In genomic region chr12:57550628-57551549, GRCh38 we compare ENCODE assay signal across 2 cellular contexts.
TF ChIP-seq lines count a peak whose summit lies in the region.

No MANE protein-coding gene starts in this region.

TF ChIP-seq in GM23338, 12 proteins besides CTCF, POLR2A, EP300 and RAD21:
- TF ChIP-seq EZH2phosphoT487 (IDR thresholded peaks at IDR 0.05; ENCODE audit: unreplicated experiment) = no peak
- no peak for TF ChIP-seq NANOG (IDR thresholded peaks at IDR 0.05; ENCODE audit: borderline replicate concordance)
- TF ChIP-seq, protein P1, sequence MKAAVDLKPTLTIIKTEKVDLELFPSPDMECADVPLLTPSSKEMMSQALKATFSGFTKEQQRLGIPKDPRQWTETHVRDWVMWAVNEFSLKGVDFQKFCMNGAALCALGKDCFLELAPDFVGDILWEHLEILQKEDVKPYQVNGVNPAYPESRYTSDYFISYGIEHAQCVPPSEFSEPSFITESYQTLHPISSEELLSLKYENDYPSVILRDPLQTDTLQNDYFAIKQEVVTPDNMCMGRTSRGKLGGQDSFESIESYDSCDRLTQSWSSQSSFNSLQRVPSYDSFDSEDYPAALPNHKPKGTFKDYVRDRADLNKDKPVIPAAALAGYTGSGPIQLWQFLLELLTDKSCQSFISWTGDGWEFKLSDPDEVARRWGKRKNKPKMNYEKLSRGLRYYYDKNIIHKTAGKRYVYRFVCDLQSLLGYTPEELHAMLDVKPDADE (IDR thresholded peaks at IDR 0.05) = no peak
- no peak for TF ChIP-seq POLR2AphosphoS5 (IDR thresholded peaks at IDR 0.05; ENCODE audit: low read depth)
- TF ChIP-seq CREB1 (CRISPR knock-in tag; IDR thresholded peaks at IDR 0.05; ENCODE audit: low read depth) = no peak
- no peak for TF ChIP-seq ZNF331 (CRISPR knock-in tag; IDR thresholded peaks at IDR 0.05; ENCODE audit: low read depth)
- TF ChIP-seq ZNF114 (CRISPR knock-in tag; IDR thresholded peaks at IDR 0.05) = no peak
- TF ChIP-seq, protein P2, sequence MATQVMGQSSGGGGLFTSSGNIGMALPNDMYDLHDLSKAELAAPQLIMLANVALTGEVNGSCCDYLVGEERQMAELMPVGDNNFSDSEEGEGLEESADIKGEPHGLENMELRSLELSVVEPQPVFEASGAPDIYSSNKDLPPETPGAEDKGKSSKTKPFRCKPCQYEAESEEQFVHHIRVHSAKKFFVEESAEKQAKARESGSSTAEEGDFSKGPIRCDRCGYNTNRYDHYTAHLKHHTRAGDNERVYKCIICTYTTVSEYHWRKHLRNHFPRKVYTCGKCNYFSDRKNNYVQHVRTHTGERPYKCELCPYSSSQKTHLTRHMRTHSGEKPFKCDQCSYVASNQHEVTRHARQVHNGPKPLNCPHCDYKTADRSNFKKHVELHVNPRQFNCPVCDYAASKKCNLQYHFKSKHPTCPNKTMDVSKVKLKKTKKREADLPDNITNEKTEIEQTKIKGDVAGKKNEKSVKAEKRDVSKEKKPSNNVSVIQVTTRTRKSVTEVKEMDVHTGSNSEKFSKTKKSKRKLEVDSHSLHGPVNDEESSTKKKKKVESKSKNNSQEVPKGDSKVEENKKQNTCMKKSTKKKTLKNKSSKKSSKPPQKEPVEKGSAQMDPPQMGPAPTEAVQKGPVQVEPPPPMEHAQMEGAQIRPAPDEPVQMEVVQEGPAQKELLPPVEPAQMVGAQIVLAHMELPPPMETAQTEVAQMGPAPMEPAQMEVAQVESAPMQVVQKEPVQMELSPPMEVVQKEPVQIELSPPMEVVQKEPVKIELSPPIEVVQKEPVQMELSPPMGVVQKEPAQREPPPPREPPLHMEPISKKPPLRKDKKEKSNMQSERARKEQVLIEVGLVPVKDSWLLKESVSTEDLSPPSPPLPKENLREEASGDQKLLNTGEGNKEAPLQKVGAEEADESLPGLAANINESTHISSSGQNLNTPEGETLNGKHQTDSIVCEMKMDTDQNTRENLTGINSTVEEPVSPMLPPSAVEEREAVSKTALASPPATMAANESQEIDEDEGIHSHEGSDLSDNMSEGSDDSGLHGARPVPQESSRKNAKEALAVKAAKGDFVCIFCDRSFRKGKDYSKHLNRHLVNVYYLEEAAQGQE (IDR thresholded peaks at IDR 0.05; ENCODE audit: unreplicated experiment) = no peak
- no peak for TF ChIP-seq EZH2 (IDR thresholded peaks at IDR 0.05; ENCODE audit: low read depth, unreplicated experiment)
- no peak for TF ChIP-seq JUNB (IDR thresholded peaks at IDR 0.05; ENCODE audit: unreplicated experiment)
- TF ChIP-seq, protein P3, sequence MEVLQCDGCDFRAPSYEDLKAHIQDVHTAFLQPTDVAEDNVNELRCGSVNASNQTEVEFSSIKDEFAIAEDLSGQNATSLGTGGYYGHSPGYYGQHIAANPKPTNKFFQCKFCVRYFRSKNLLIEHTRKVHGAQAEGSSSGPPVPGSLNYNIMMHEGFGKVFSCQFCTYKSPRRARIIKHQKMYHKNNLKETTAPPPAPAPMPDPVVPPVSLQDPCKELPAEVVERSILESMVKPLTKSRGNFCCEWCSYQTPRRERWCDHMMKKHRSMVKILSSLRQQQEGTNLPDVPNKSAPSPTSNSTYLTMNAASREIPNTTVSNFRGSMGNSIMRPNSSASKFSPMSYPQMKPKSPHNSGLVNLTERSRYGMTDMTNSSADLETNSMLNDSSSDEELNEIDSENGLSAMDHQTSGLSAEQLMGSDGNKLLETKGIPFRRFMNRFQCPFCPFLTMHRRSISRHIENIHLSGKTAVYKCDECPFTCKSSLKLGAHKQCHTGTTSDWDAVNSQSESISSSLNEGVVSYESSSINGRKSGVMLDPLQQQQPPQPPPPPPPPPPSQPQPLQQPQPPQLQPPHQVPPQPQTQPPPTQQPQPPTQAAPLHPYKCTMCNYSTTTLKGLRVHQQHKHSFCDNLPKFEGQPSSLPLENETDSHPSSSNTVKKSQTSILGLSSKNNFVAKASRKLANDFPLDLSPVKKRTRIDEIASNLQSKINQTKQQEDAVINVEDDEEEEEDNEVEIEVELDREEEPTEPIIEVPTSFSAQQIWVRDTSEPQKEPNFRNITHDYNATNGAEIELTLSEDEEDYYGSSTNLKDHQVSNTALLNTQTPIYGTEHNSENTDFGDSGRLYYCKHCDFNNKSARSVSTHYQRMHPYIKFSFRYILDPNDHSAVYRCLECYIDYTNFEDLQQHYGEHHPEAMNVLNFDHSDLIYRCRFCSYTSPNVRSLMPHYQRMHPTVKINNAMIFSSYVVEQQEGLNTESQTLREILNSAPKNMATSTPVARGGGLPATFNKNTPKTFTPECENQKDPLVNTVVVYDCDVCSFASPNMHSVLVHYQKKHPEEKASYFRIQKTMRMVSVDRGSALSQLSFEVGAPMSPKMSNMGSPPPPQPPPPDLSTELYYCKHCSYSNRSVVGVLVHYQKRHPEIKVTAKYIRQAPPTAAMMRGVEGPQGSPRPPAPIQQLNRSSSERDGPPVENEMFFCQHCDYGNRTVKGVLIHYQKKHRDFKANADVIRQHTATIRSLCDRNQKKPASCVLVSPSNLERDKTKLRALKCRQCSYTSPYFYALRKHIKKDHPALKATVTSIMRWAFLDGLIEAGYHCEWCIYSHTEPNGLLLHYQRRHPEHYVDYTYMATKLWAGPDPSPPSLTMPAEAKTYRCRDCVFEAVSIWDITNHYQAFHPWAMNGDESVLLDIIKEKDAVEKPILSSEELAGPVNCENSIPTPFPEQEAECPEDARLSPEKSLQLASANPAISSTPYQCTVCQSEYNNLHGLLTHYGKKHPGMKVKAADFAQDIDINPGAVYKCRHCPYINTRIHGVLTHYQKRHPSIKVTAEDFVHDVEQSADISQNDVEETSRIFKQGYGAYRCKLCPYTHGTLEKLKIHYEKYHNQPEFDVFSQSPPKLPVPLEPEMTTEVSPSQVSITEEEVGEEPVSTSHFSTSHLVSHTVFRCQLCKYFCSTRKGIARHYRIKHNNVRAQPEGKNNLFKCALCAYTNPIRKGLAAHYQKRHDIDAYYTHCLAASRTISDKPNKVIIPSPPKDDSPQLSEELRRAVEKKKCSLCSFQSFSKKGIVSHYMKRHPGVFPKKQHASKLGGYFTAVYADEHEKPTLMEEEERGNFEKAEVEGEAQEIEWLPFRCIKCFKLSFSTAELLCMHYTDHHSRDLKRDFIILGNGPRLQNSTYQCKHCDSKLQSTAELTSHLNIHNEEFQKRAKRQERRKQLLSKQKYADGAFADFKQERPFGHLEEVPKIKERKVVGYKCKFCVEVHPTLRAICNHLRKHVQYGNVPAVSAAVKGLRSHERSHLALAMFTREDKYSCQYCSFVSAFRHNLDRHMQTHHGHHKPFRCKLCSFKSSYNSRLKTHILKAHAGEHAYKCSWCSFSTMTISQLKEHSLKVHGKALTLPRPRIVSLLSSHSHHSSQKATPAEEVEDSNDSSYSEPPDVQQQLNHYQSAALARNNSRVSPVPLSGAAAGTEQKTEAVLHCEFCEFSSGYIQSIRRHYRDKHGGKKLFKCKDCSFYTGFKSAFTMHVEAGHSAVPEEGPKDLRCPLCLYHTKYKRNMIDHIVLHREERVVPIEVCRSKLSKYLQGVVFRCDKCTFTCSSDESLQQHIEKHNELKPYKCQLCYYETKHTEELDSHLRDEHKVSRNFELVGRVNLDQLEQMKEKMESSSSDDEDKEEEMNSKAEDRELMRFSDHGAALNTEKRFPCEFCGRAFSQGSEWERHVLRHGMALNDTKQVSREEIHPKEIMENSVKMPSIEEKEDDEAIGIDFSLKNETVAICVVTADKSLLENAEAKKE (CRISPR knock-in tag; IDR thresholded peaks at IDR 0.05) = no peak
- no peak for TF ChIP-seq STAT1 (IDR thresholded peaks at IDR 0.05; ENCODE audit: unreplicated experiment)

TF ChIP-seq in endothelial cell of umbilical vein, 7 proteins besides CTCF, POLR2A, EP300 and RAD21:
- TF ChIP-seq FOS (IDR thresholded peaks at IDR 0.05; ENCODE audit: borderline replicate concordance, insufficient read depth, low read length) = no peak
- peak; percentile 32 for TF ChIP-seq EZH2 (IDR thresholded peaks at IDR 0.05; ENCODE audit: borderline replicate concordance, low read depth, low read length, severe bottlenecking)
